1 cellular context compared by ENCODE assay signal in the genomic region with DNA sequence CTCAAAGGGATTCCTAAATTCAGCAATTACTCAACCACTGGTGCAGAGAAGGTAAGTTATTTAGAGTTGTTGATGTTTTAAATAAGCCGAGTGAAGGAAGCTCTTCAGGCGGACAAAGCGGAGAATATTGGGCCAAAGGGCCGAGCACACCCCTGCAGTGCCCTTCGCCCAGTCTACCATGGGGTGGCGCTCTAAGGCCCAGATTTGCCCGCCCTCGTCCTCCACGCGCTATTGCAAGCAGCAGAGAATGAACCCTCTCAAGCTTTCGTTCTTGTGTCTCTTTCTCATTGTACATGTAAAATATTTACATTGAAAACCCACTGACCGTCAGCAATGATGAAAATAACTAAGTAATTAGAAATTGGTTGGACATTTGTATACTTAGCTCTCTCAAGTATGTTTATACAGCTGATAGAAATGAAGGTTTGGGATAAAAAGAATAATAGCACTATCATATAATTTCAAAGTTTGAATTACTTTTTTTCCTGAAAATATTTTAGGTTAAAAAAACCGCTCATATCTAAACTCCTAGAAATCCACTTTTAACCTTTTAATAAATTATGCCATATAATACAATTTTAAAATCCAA.
TF ChIP-seq lines count a peak whose summit lies in the region.

No MANE protein-coding gene starts in this region.

TF ChIP-seq in HEK293, 187 proteins besides CTCF, POLR2A, EP300 and RAD21 (continued from another document):
- TF ChIP-seq, protein P1, sequence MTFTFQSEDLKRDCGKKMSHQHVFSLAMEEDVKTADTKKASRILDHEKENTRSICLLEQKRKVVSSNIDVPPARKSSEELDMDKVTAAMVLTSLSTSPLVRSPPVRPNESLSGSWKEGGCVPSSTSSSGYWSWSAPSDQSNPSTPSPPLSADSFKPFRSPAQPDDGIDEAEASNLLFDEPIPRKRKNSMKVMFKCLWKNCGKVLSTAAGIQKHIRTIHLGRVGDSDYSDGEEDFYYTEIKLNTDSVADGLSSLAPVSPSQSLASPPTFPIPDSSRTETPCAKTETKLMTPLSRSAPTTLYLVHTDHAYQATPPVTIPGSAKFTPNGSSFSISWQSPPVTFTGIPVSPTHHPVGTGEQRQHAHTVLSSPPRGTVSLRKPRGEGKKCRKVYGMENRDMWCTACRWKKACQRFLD (tag by site-specific recombination; IDR thresholded peaks at IDR 0.05) = no peak
- TF ChIP-seq ZNF335 (tag by site-specific recombination; conservative IDR thresholded peaks at IDR 0.05) (peak; percentile 27; the same call in 1 of the 2 replicates), ZBTB17 (tag by site-specific recombination; IDR thresholded peaks at IDR 0.05) (0 out of 2 replicates have a peak, but pooled peaks have one; percentile 14), MYNN (tag by site-specific recombination; IDR thresholded peaks at IDR 0.05; ENCODE audit: borderline replicate concordance) (no peak), ZNF366 (tag by site-specific recombination; conservative IDR thresholded peaks at IDR 0.05) (peak; percentile 34; the same call in 1 of the 2 replicates)
